Comparison of ENCODE assay signal across 23 cellular contexts in the genomic region with DNA sequence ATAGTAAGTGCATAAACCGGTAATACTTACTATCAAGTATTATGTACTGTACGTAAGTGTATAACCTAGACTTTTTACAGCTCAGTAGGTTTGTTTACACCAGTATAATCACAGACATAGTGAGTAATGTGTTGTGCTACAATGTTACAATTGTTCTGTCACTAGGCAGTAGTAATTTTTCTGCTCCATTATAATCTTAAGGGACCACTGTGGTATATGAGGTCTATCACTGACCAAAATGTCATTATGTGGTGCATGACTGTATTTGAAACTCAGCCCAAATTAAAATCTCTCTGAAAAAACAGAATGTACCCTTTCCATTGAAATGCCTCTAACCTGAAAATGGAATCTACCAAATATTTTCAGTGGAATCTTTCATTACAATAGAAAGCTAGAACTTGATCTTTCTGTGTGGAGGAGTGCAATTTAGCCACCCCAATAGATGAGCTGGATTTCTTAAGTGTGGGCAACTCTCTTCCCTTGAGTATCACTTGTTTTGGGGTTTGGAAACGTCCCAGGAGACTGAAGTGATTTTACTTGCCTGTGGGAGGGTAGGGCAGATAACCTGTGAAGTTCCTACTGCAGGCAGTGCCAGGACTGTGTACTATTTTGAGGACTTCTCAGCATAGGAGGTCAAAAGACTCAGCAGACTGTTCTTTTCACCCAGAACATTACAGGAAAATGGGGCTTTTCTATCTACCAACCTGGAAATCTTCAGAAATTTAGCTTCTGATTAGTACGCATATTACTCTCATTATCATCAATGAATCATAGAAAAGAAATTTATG. TPM values are rescaled to one million over a fixed set of nuclear protein-coding genes. Genes with fewer than 3 reads are reported as not detected.
DNase-seq lines count a peak whose midpoint lies in the region; ATAC-seq and TF ChIP-seq lines count a peak whose summit lies in the region.
"Had no signal": no experiment of that assay in that cellular context is flagged by ENCODE, and none has a peak within 500 bp of the region (broad histone marks: within the 10 kb centered on the region; RNA-seq: fewer than 3 reads in every experiment).

No MANE protein-coding gene starts in this region.

- DNase-seq in activated T-cell treated with anti-CD3 and anti-CD28 coated beads, Interleukin-2, amount 50 U/mL, for 72 hours: no peak
- DNase-seq in activated T-cell treated with anti-CD3 and anti-CD28 coated beads, Interleukin-2, amount 50 U/mL, for 1 hour: no peak
- DNase-seq in LHCN-M2 (ENCODE audit: low read depth) (peak; percentile 22), astrocyte of the cerebellum (ENCODE audit: low read depth) (peak; percentile 13), ovary (no peak), 8988T (no peak)
- no peak for DNase-seq in stimulated activated naive B cell treated with anti-CD40 and anti-IgM and Interleukin-4, amounts not matched to agents 10 μg/mL and 1 μg/mL and 100 μg/mL, for 72 hours
- no peak for DNase-seq in T-helper 2 cell treated with Interferon-gamma antibody and Interleukin-4, amounts not matched to agents 5 μg/mL and 100 μg/mL, for 36 hours (ENCODE audit: low spot score)
- DNase-seq: activated CD4-positive, alpha-beta T cell treated with anti-CD3 and anti-CD28 coated beads for 4 hours; colonic mucosa; COR-L47; islet precursor cell; Karpas-422; mammary epithelial cell; NCI-H1105; OCI-M1; SJCRH30; stimulated activated naive CD4-positive, alpha-beta T cell treated with Interleukin-2 at 50 U/mL for 16 hours; T1000 had no signal

- H3K4me3 ChIP-seq in astrocyte of the cerebellum (ENCODE audit: low read depth, low read length): no peak overlapping the region
- H3K4me3 ChIP-seq in ovary: no peak overlapping the region
- H3K4me3 ChIP-seq: ascending aorta, colonic mucosa, GM23338, SJCRH30 had no signal

- intact Hi-C loops in ovary (cut with DNase I): no loop called here

- H3K27ac ChIP-seq in ovary: no peak overlapping the region
- H3K27ac ChIP-seq: ascending aorta, colonic mucosa, SJCRH30 had no signal

- in situ Hi-C loops in astrocyte of the cerebellum (cut with HindIII; ENCODE audit: low sequenced_read_pairs): loop anchor here (5.0 kb wide), 1 partner anchor 32 kb away; no protein-coding TSS in a partner anchor

- peak overlapping the region; percentile 91 for H3K27ac Mint-ChIP-seq in activated T-cell treated with anti-CD3 and anti-CD28 coated beads, Interleukin-2, amount 50 U/mL, for 72 hours
- peak overlapping the region; percentile 9 for H3K27ac Mint-ChIP-seq in stimulated activated naive B cell treated with anti-CD40 and anti-IgM and Interleukin-4, amounts not matched to agents 10 μg/mL and 1 μg/mL and 100 μg/mL, for 72 hours
- no peak overlapping the region for H3K27ac Mint-ChIP-seq in T-helper 2 cell treated with Interferon-gamma antibody and Interleukin-4, amounts not matched to agents 5 μg/mL and 100 μg/mL, for 36 hours
- H3K27ac Mint-ChIP-seq: GM23338, type B pancreatic cell had no signal

- H3K36me3 ChIP-seq in ovary: no peaks in the 10 kb centered on the region
- H3K36me3 ChIP-seq: ascending aorta, colonic mucosa, SJCRH30 had no signal

- TF ChIP-seq CTCF in astrocyte of the cerebellum (IDR thresholded peaks at IDR 0.05; ENCODE audit: low read depth, low read length, missing control alignments): no peak
- no peak for TF ChIP-seq CTCF in ovary (IDR thresholded peaks at IDR 0.05)

- no peaks in the 10 kb centered on the region for H3K27me3 ChIP-seq in ovary
- H3K27me3 ChIP-seq: ascending aorta, colonic mucosa, SJCRH30 had no signal

- no peak overlapping the region for H3K4me3 Mint-ChIP-seq in activated T-cell treated with anti-CD3 and anti-CD28 coated beads, Interleukin-2, amount 50 U/mL, for 72 hours
- no peak overlapping the region for H3K4me3 Mint-ChIP-seq in stimulated activated naive B cell treated with anti-CD40 and anti-IgM and Interleukin-4, amounts not matched to agents 10 μg/mL and 1 μg/mL and 100 μg/mL, for 72 hours
- H3K4me3 Mint-ChIP-seq in T-helper 2 cell treated with Interferon-gamma antibody and Interleukin-4, amounts not matched to agents 5 μg/mL and 100 μg/mL, for 36 hours: no peak overlapping the region
- H3K4me3 Mint-ChIP-seq: GM23338, neural crest cell, type B pancreatic cell had no signal

- no peaks in the 10 kb centered on the region for H3K9me3 ChIP-seq in ovary
- H3K9me3 ChIP-seq: ascending aorta, colonic mucosa, SJCRH30 had no signal

- peak in 1 of 2 donors; percentile 30 for ATAC-seq in activated T-cell treated with anti-CD3 and anti-CD28 coated beads, Interleukin-2, amount 50 U/mL, for 72 hours (replicated peaks in 1 of 2)
- no peak for ATAC-seq in stimulated activated naive B cell treated with anti-CD40 and anti-IgM and Interleukin-4, amounts not matched to agents 10 μg/mL and 1 μg/mL and 100 μg/mL, for 72 hours (replicated peaks)
- ATAC-seq: GM23338 had no signal

- peaks cover 43 to 66% of the 10 kb centered on the region in 2 donors for H3K36me3 Mint-ChIP-seq in activated T-cell treated with anti-CD3 and anti-CD28 coated beads, Interleukin-2, amount 50 U/mL, for 72 hours (ENCODE audit: insufficient read depth in 2 of 2)
- peaks cover 27 to 38% of the 10 kb centered on the region in 2 donors for H3K36me3 Mint-ChIP-seq in stimulated activated naive B cell treated with anti-CD40 and anti-IgM and Interleukin-4, amounts not matched to agents 10 μg/mL and 1 μg/mL and 100 μg/mL, for 72 hours
- peaks cover 82% of the 10 kb centered on the region for H3K36me3 Mint-ChIP-seq in T-helper 2 cell treated with Interferon-gamma antibody and Interleukin-4, amounts not matched to agents 5 μg/mL and 100 μg/mL, for 36 hours (ENCODE audit: low read depth)
- H3K36me3 Mint-ChIP-seq: type B pancreatic cell had no signal

- TF ChIP-seq EP300 in ovary (IDR thresholded peaks at IDR 0.05): no peak

- no peak for TF ChIP-seq POLR2A in ovary (IDR thresholded peaks at IDR 0.05)

- WGBS in ovary, 3 donors: 59 to 64% (median 62%) methylated on average over 4 of the region's 4 CpGs

- peaks cover 0 to 2% of the 10 kb centered on the region in 2 donors for H3K9me3 Mint-ChIP-seq in activated T-cell treated with anti-CD3 and anti-CD28 coated beads, Interleukin-2, amount 50 U/mL, for 72 hours
- H3K9me3 Mint-ChIP-seq in stimulated activated naive B cell treated with anti-CD40 and anti-IgM and Interleukin-4, amounts not matched to agents 10 μg/mL and 1 μg/mL and 100 μg/mL, for 72 hours: peaks cover 0 to 2% of the 10 kb centered on the region in 2 donors
- no peaks in the 10 kb centered on the region for H3K9me3 Mint-ChIP-seq in T-helper 2 cell treated with Interferon-gamma antibody and Interleukin-4, amounts not matched to agents 5 μg/mL and 100 μg/mL, for 36 hours
- H3K9me3 Mint-ChIP-seq: GM23338, neural crest cell, type B pancreatic cell had no signal

- peaks cover 37% of the 10 kb centered on the region for H3K4me1 Mint-ChIP-seq in activated T-cell treated with anti-CD3 and anti-CD28 coated beads, Interleukin-2, amount 50 U/mL, for 72 hours (ENCODE audit: low read depth)
- no peaks in the 10 kb centered on the region for H3K4me1 Mint-ChIP-seq in stimulated activated naive B cell treated with anti-CD40 and anti-IgM and Interleukin-4, amounts not matched to agents 10 μg/mL and 1 μg/mL and 100 μg/mL, for 72 hours
- peaks cover 13% of the 10 kb centered on the region for H3K4me1 Mint-ChIP-seq in T-helper 2 cell treated with Interferon-gamma antibody and Interleukin-4, amounts not matched to agents 5 μg/mL and 100 μg/mL, for 36 hours (ENCODE audit: low read depth)
- H3K4me1 Mint-ChIP-seq: GM23338 had no signal

- H3K4me1 ChIP-seq in ovary (ENCODE audit: insufficient read depth): no peaks in the 10 kb centered on the region
- H3K4me1 ChIP-seq: ascending aorta, colonic mucosa, SJCRH30 had no signal

- H3K27me3 Mint-ChIP-seq in activated T-cell treated with anti-CD3 and anti-CD28 coated beads, Interleukin-2, amount 50 U/mL, for 72 hours (ENCODE audit: low read depth): no peaks in the 10 kb centered on the region
- H3K27me3 Mint-ChIP-seq in stimulated activated naive B cell treated with anti-CD40 and anti-IgM and Interleukin-4, amounts not matched to agents 10 μg/mL and 1 μg/mL and 100 μg/mL, for 72 hours: no peaks in the 10 kb centered on the region
- no peaks in the 10 kb centered on the region for H3K27me3 Mint-ChIP-seq in T-helper 2 cell treated with Interferon-gamma antibody and Interleukin-4, amounts not matched to agents 5 μg/mL and 100 μg/mL, for 36 hours (ENCODE audit: low read depth)
- H3K27me3 Mint-ChIP-seq: type B pancreatic cell had no signal

RNA-seq across cellular contexts. Expression of gene FAM98B, which starts 50.9 kb away (rescaled TPM):
- total RNA-seq in activated T-cell treated with anti-CD3 and anti-CD28 coated beads, Interleukin-2, amount 50 U/mL, for 72 hours: 10 to 100 TPM; 30.3 to 32.4 TPM
- total RNA-seq in LHCN-M2 (2014; rRNA removed) (5.2 and 19.5 TPM in 2 replicates), ovary (10 to 100 TPM in 6 of 7 donors, 1 to 10 TPM in 1; 9.4 to 31.0 (median 19.8) TPM)
- polyA plus RNA-seq in LHCN-M2 (2012): 10.9 TPM
- 10 to 100 TPM; 11.8 to 35.3 TPM for polyA plus RNA-seq in ovary

RNA-seq across cellular contexts. Expression of gene RASGRP1, which starts 59.7 kb away (rescaled TPM):
- 100 to 1,000 TPM; 173 to 183 TPM for total RNA-seq in activated T-cell treated with anti-CD3 and anti-CD28 coated beads, Interleukin-2, amount 50 U/mL, for 72 hours
- total RNA-seq in LHCN-M2 (2014; rRNA removed) (not detected in 2 replicates), ovary (10 to 100 TPM in 1 of 7 donors, 1 to 10 TPM in 3, under 1 TPM in 3; 0.28 to 15.5 (median 1.0) TPM)
- 0.04 TPM for polyA plus RNA-seq in LHCN-M2 (2012)
- 1 to 10 TPM in 1 of 2 donors, under 1 TPM in 1; 0.13 to 1.1 TPM for polyA plus RNA-seq in ovary
- total RNA-seq: ascending aorta had no signal
- polyA plus RNA-seq: mammary epithelial cell had no signal

Comparison
In these comparisons a context has a peak if more than half of its experiments do, and no peak if none do; other contexts are left out.
1. DNase-seq: peak in LHCN-M2 (single experiment) and astrocyte of the cerebellum (single experiment); none in activated T-cell treated with anti-CD3 and anti-CD28 coated beads, Interleukin-2, amount 50 U/mL, for 72 hours (0 of 2), activated T-cell treated with anti-CD3 and anti-CD28 coated beads, Interleukin-2, amount 50 U/mL, for 1 hour (single experiment), stimulated activated naive B cell treated with anti-CD40 and anti-IgM and Interleukin-4, amounts not matched to agents 10 μg/mL and 1 μg/mL and 100 μg/mL, for 72 hours (single experiment), T-helper 2 cell treated with Interferon-gamma antibody and Interleukin-4, amounts not matched to agents 5 μg/mL and 100 μg/mL, for 36 hours (single experiment), ovary (0 of 5) and 8988T (single experiment).
2. RNA of gene RASGRP1, which starts 59.7 kb away (total RNA-seq): 173 to 183 TPM in activated T-cell treated with anti-CD3 and anti-CD28 coated beads, Interleukin-2, amount 50 U/mL, for 72 hours; 0.28 to 15.5 TPM in ovary and not detected in LHCN-M2; every median in the first group is over 10 times any median in the second.